ENCODE assay signal across 6 cellular contexts in genomic region chr5:1692381-1692780, GRCh38.
"Had no signal": no experiment of that assay in that cellular context is flagged by ENCODE, and none has a peak within 500 bp of the region (broad histone marks: within the 10 kb centered on the region; RNA-seq: fewer than 3 reads in every experiment).

No MANE protein-coding gene starts in this region.

- H3K9me3 Mint-ChIP-seq: GM23338 had no signal

- H3K27ac ChIP-seq: HL-60 had no signal

- H3K4me1 Mint-ChIP-seq: GM23338, H9, IgD-negative memory B cell had no signal

- H3K36me3 Mint-ChIP-seq: IgD-negative memory B cell had no signal

- ATAC-seq: GM23338, HepG2 had no signal

- H3K4me3 Mint-ChIP-seq: GM23338, H9, IgD-negative memory B cell had no signal

- H3K4me3 ChIP-seq: GM23338 had no signal

- DNase-seq: H9, HCEC 1CT had no signal

- H3K27ac Mint-ChIP-seq: GM23338, H9, IgD-negative memory B cell had no signal
